Comparison of ENCODE assay signal across 9 cellular contexts in the genomic region with DNA sequence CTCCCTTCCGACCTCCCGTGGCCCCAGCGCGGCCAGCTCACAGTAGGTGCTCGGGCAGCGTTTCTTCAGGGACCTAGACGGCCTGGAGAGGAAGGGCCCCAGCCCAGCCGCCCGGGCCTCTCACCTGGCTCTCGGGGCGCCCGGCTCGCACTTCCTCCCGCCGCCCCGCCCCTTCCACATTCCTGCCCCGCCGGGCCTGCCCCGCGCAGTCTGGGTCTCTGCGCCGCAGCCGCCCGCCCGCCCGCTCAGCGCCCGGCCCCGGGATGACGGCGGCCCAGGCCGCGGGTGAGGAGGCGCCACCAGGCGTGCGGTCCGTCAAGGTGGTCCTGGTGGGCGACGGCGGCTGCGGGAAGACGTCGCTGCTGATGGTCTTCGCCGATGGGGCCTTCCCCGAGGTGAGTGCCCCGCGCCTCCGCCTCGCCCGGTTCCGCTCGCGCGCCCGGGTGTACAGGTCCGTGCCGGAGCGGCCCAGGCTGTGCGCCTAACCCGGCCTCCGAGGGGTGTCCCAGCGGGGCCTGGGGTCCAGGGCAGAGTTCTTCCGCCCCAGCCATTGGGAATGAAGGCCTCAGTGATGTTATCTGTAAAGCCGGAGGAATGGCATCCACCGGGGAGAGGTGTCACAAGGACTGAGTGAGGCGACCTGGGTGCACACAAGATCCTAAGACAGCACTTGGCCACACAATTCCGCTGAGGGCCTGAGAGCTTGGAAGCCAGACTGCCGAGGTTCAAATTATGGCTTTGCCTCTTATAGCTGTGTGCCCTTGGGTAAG. TPM values are rescaled to one million over a fixed set of nuclear protein-coding genes. Genes with fewer than 3 reads are reported as not detected.
DNase-seq lines count a peak whose midpoint lies in the region; ATAC-seq and TF ChIP-seq lines count a peak whose summit lies in the region.
"Had no signal": no experiment of that assay in that cellular context is flagged by ENCODE, and none has a peak within 500 bp of the region (broad histone marks: within the 10 kb centered on the region; RNA-seq: fewer than 3 reads in every experiment).

A gene with protein sequence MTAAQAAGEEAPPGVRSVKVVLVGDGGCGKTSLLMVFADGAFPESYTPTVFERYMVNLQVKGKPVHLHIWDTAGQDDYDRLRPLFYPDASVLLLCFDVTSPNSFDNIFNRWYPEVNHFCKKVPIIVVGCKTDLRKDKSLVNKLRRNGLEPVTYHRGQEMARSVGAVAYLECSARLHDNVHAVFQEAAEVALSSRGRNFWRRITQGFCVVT (plus strand): TSS at position 208 of the 770 bp plus-strand sequence. CDS start 56 bp downstream, at position 264.

- TF ChIP-seq CTCF in fibroblast of lung (conservative IDR thresholded peaks at IDR 0.05 in 1 of 2, IDR thresholded peaks at IDR 0.05 in 1 of 2; ENCODE audit: low read depth in 1 of 2, low read length in 2 of 2) (no peak), neural crest cell (conservative IDR thresholded peaks at IDR 0.05) (no peak)

- H3K79me2 ChIP-seq in fibroblast of lung (ENCODE audit: control insufficient read depth, insufficient read depth, low read length), result no peaks in the 10 kb centered on the region

- H3K4me2 ChIP-seq in fibroblast of lung (ENCODE audit: extremely low read depth, insufficient read depth, low read length), result peak within 1 kb of the TSS; percentile 79

- H3K36me3 ChIP-seq in HAP-1 (replicated peaks), result no peaks in the 10 kb centered on the region
- no peaks in the 10 kb centered on the region for H3K36me3 ChIP-seq in fibroblast of lung (ENCODE audit: control insufficient read depth, insufficient read depth, low read length)
- H3K36me3 ChIP-seq: SJSA1 had no signal

- H3K27ac ChIP-seq in fibroblast of lung (ENCODE audit: insufficient read depth, low read length), result no peak within 1 kb of the TSS
- H3K27ac ChIP-seq: SJSA1 had no signal

- DNase-seq in HAP-1 (ENCODE audit: low spot score in 2 of 2) (peak in 1 of 2 experiments; percentile 60), fibroblast of lung (ENCODE audit: low read depth in 2 of 2) (peak in 1 of 2 donors; percentile 50), neural crest cell (ENCODE audit: low read depth, low spot score) (peak; percentile 29), NCI-H146 (lab: John Stamatoyannopoulos, UW) (no peak), putamen (ENCODE audit: low spot score) (no peak), occipital lobe (lab: John Stamatoyannopoulos, UW) (no peak)
- peak; percentile 43 for DNase-seq in activated CD8-positive, alpha-beta memory T cell treated with anti-CD3 and anti-CD28 coated beads, Interleukin-2, amount 50 U/mL, for 4 hours

- peaks cover 23% of the 10 kb centered on the region for H3K27me3 Mint-ChIP-seq in neural crest cell (ENCODE audit: low read depth)

- peak within 1 kb of the TSS; percentile 32 for H2AFZ ChIP-seq in fibroblast of lung (ENCODE audit: low read length)

- no peak within 1 kb of the TSS for H3K27ac Mint-ChIP-seq in neural crest cell (ENCODE audit: unreplicated experiment)

- peak within 1 kb of the TSS; percentile 10 for H3K9ac ChIP-seq in fibroblast of lung (ENCODE audit: insufficient read depth, low read length)

- no peaks in the 10 kb centered on the region for H4K20me1 ChIP-seq in fibroblast of lung (ENCODE audit: control insufficient read depth, extremely low read depth, insufficient read depth, low read length)

- H3K4me3 ChIP-seq in HAP-1, result peak within 1 kb of the TSS; percentile 20
- H3K4me3 ChIP-seq in fibroblast of lung (replicated peaks in 1 of 4; ENCODE audit: control extremely low read depth in 1 of 4, insufficient read depth in 1 of 4, low read depth in 3 of 4, low read length in 4 of 4), result peak within 1 kb of the TSS; percentile 13 to 66 (median 50)
- H3K4me3 ChIP-seq: SJSA1 had no signal

- H3K4me3 Mint-ChIP-seq in neural crest cell, result peak within 1 kb of the TSS; percentile 56

- H3K36me3 Mint-ChIP-seq in neural crest cell (ENCODE audit: low read depth), result no peaks in the 10 kb centered on the region

- peaks cover 10% of the 10 kb centered on the region for H3K4me1 Mint-ChIP-seq in neural crest cell

- no peaks in the 10 kb centered on the region for H3K9me3 Mint-ChIP-seq in neural crest cell

- ATAC-seq in GM19023 (IDR thresholded peaks at IDR 0.05; ENCODE audit: unreplicated experiment), result no peak

- H3K27me3 ChIP-seq in HAP-1 (ENCODE audit: low read depth) (no peaks in the 10 kb centered on the region), fibroblast of lung (ENCODE audit: control insufficient read depth, insufficient read depth, low read length) (peaks cover 3% of the 10 kb centered on the region)
- H3K27me3 ChIP-seq: SJSA1 had no signal

- in situ Hi-C loops in HAP-1 (cut with MboI; ENCODE audit: low sequenced_read_pairs), result no loop called here

- H3K9me3 ChIP-seq in HAP-1, result no peaks in the 10 kb centered on the region
- H3K9me3 ChIP-seq in fibroblast of lung (ENCODE audit: control insufficient read depth, insufficient read depth, low read depth, low read length), result no peaks in the 10 kb centered on the region
- H3K9me3 ChIP-seq: SJSA1 had no signal

- H3K4me1 ChIP-seq in HAP-1 (peaks cover 3% of the 10 kb centered on the region; the same call in 1 of the 2 replicates), fibroblast of lung (ENCODE audit: control insufficient read depth, extremely low read depth, insufficient read depth, low read length) (peaks cover 7% of the 10 kb centered on the region)

RNA-seq across cellular contexts. Expression of the gene that starts here (rescaled TPM):
- 12.9 and 13.4 TPM in 2 replicates for total RNA-seq in fibroblast of lung
- polyA plus RNA-seq in fibroblast of lung, result 4.7 and 11.6 TPM in 2 replicates
- 9.1 and 22.5 TPM in 2 replicates for polyA plus RNA-seq in fibroblast of lung (2012)
- polyA minus RNA-seq in fibroblast of lung (ENCODE audit: low replicate concordance), result 14.6 and 25.9 TPM in 2 replicates
- 1.7 and 2.1 TPM in 2 replicates for total RNA-seq in neural crest cell
- not detected for total RNA-seq in occipital lobe
- total RNA-seq: SJSA1 had no signal

Comparison
In these comparisons a context has a peak if more than half of its experiments do, and no peak if none do; other contexts are left out.
1. DNase-seq: peak in activated CD8-positive, alpha-beta memory T cell treated with anti-CD3 and anti-CD28 coated beads, Interleukin-2, amount 50 U/mL, for 4 hours (single experiment) and neural crest cell (single experiment); none in NCI-H146 (single experiment), putamen (single experiment) and occipital lobe (single experiment).